8 cellular contexts compared by ENCODE assay signal in the genomic region with DNA sequence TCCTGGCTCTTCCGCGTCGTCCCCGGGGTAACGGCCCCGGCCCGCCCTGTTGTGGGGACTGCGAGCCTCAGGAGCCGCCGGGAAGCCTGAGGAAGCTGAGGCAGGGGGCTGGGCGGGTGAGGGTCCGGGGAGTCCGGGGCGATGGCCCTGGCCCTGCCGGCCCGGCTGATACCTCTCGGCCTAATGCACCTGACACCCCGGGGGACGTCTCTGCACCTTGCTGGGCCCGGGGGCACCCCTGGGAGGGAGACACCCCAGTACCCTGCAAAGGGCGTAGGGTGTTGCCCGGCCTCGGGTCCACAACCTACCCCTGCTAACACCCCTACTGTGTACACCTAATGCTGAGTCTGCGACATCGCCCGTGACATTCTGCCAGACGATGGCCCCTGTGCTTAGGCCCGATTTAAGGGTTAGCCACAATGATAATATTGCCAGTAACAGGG. TPM values are rescaled to one million over a fixed set of nuclear protein-coding genes. Genes with fewer than 3 reads are reported as not detected.
DNase-seq lines count a peak whose midpoint lies in the region; ATAC-seq and TF ChIP-seq lines count a peak whose summit lies in the region.

No MANE protein-coding gene starts in this region.

- H3K79me2 ChIP-seq in PC-3 (ENCODE audit: low read length) (peaks cover 28% of the 10 kb centered on the region), parathyroid adenoma (peaks cover 62% of the 10 kb centered on the region)

- H4K20me1 ChIP-seq in PC-3 (ENCODE audit: low read length) = no peaks in the 10 kb centered on the region

- intact Hi-C loops in PC-3 (cut with micrococcal nuclease) = no loop called here
- intact Hi-C loops in esophagus squamous epithelium (cut with DNase I) = no loop called here

- CTCF ChIA-PET in PC-3 (lab: Charles Lee) = interaction anchor here (0.6 kb wide), 1 partner anchor 9 kb away, joined by 3 read pairs; no protein-coding TSS in a partner anchor

- TSS peak; percentile 31 for BruUV-seq in PC-3 (replicated peaks; lab: Mats Ljungman, UMichigan)

- H3K27me3 ChIP-seq in PC-3 (ENCODE audit: low read length) (no peaks in the 10 kb centered on the region), esophagus squamous epithelium (no peaks in the 10 kb centered on the region), parathyroid adenoma (ENCODE audit: control insufficient read depth, insufficient read depth, low read length) (no peaks in the 10 kb centered on the region)

- no peak for TF ChIP-seq POLR2A in esophagus squamous epithelium (IDR thresholded peaks at IDR 0.05)

- peaks cover 6% of the 10 kb centered on the region for H3F3A ChIP-seq in PC-3 (ENCODE audit: low read length, unreplicated experiment)

- no peaks in the 10 kb centered on the region for H3K9me2 ChIP-seq in PC-3 (replicated peaks; ENCODE audit: low read length)

- H3K36me3 ChIP-seq in PC-3 (ENCODE audit: low read depth, low read length) (peaks cover 16% of the 10 kb centered on the region; the same call in 1 of the 2 replicates), esophagus squamous epithelium (peaks cover 0 to 38% (median 13%) of the 10 kb centered on the region in 3 donors), parathyroid adenoma (ENCODE audit: control insufficient read depth, insufficient read depth, low read length) (no peaks in the 10 kb centered on the region)

- H3K4me3 ChIP-seq in PC-3 (ENCODE audit: low read length) = peak overlapping the region; percentile 99
- peak overlapping the region; percentile 89 to 99 (median 97) for H3K4me3 ChIP-seq in esophagus squamous epithelium
- peak overlapping the region; percentile 87 for H3K4me3 ChIP-seq in parathyroid adenoma (ENCODE audit: low read depth, low read length)

- TF ChIP-seq CTCF in C4-2B (conservative IDR thresholded peaks at IDR 0.05) (no peak), PC-3 (conservative IDR thresholded peaks at IDR 0.05; ENCODE audit: low read depth, low read length) (no peak), esophagus squamous epithelium (IDR thresholded peaks at IDR 0.05) (no peak), parathyroid adenoma (IDR thresholded peaks at IDR 0.05) (no peak)

- H3K27ac ChIP-seq in C4-2B (peak overlapping the region; percentile 81), PC-3 (ENCODE audit: low read length) (no peak overlapping the region), esophagus squamous epithelium (peak overlapping the region; percentile 80 to 89 (median 84)), parathyroid adenoma (no peak overlapping the region)

- POLR2A ChIA-PET in PC-3 (lab: Charles Lee; ENCODE audit: unreplicated experiment) = no interaction called here

- H2AFZ ChIP-seq in PC-3 (ENCODE audit: low read length) = peak overlapping the region; percentile 76
- peak overlapping the region; percentile 82 for H2AFZ ChIP-seq in parathyroid adenoma

- H3K9ac ChIP-seq in PC-3 (ENCODE audit: low read length) (peak overlapping the region; percentile 86), parathyroid adenoma (no peak overlapping the region)

- WGBS in esophagus squamous epithelium, 2 donors = 0 to 7% methylated on average over 6 to 10 of the region's 28 CpGs

- DNase-seq in PC-3 = no peak
- DNase-seq in esophagus squamous epithelium (lab: John Stamatoyannopoulos, UW) = no peak
- no peak for DNase-seq in putamen (ENCODE audit: low spot score)
- DNase-seq in NCI-H524 (lab: John Stamatoyannopoulos, UW) = no peak

- H3K9me3 ChIP-seq in PC-3 (ENCODE audit: low read length) (no peaks in the 10 kb centered on the region), esophagus squamous epithelium (no peaks in the 10 kb centered on the region), parathyroid adenoma (ENCODE audit: control insufficient read depth, low read length) (no peaks in the 10 kb centered on the region)

- H3K4me1 ChIP-seq in PC-3 (ENCODE audit: insufficient read depth, low read length) = peaks cover 7% of the 10 kb centered on the region
- H3K4me1 ChIP-seq in esophagus squamous epithelium = peaks cover 8 to 38% (median 12%) of the 10 kb centered on the region in 3 donors
- H3K4me1 ChIP-seq in parathyroid adenoma = no peaks in the 10 kb centered on the region

- H3K4me2 ChIP-seq in PC-3 (ENCODE audit: low read length) (peak overlapping the region; percentile 98), parathyroid adenoma (ENCODE audit: low read length) (peak overlapping the region; percentile 77)

- ATAC-seq in GM21737 (IDR thresholded peaks at IDR 0.05; ENCODE audit: unreplicated experiment) = peak; percentile 20
- ATAC-seq in PC-3 = peak; percentile 6
- no peak for ATAC-seq in GM19467 (IDR thresholded peaks at IDR 0.05; ENCODE audit: unreplicated experiment)

RNA-seq across cellular contexts. Expression of a gene that starts 0.4 kb away (rescaled TPM):
- total RNA-seq in PC-3 (2014; rRNA removed) = 314 and 349 TPM in 2 replicates
- total RNA-seq in esophagus squamous epithelium = 10 to 100 TPM; 61.1 to 77.1 (median 67.6) TPM

RNA-seq across cellular contexts. Expression of a gene that starts 7.8 kb away (rescaled TPM):
- 521 and 599 TPM in 2 replicates for total RNA-seq in PC-3 (2014; rRNA removed)
- 100 to 1,000 TPM; 394 to 688 (median 499) TPM for total RNA-seq in esophagus squamous epithelium

RNA-seq across cellular contexts. Expression of a gene that starts 16.6 kb away (rescaled TPM):
- total RNA-seq in PC-3 (2014; rRNA removed) = 31.4 and 37.6 TPM in 2 replicates
- total RNA-seq in esophagus squamous epithelium = 10 to 100 TPM in 3 of 4 donors, 1 to 10 TPM in 1; 6.9 to 20.0 (median 13.7) TPM

Comparison
In these comparisons a context has a peak if more than half of its experiments do, and no peak if none do; other contexts are left out.
1. H3K27ac ChIP-seq: peak in C4-2B (single experiment) and esophagus squamous epithelium (4 of 4); none in PC-3 (single experiment) and parathyroid adenoma (single experiment).
2. Peak in every context shown above with its lines, with median percentiles within 50 percentile points of each other: H3K4me3 ChIP-seq.